10 cellular contexts compared by ENCODE assay signal in genomic region chr18:45802814-45803492, GRCh38. TPM values are rescaled to one million over a fixed set of nuclear protein-coding genes. Genes with fewer than 3 reads are reported as not detected.
DNase-seq lines count a peak whose midpoint lies in the region; ATAC-seq, FAIRE-seq and TF ChIP-seq lines count a peak whose summit lies in the region.
"Had no signal": no experiment of that assay in that cellular context is flagged by ENCODE, and none has a peak within 500 bp of the region (broad histone marks: within the 10 kb centered on the region; RNA-seq: fewer than 3 reads in every experiment).

No MANE protein-coding gene starts in this region.

- H3K9me3 ChIP-seq in K562 (replicated peaks; ENCODE audit: control insufficient read depth, insufficient read depth, low read depth, low read length) (no peaks in the 10 kb centered on the region), Caco-2 (no peaks in the 10 kb centered on the region)
- H3K9me3 ChIP-seq in naive thymus-derived CD4-positive, alpha-beta T cell (ENCODE audit: control insufficient read depth in 2 of 3, low read length in 3 of 3) = peaks cover 0 to 4% (median 0%) of the 10 kb centered on the region in 3 experiments

- WGBS in K562 (ENCODE audit: insufficient coverage, low coverage, missing lambda C conversion rate) = 0% methylated on average over 2 of the region's 2 CpGs

- H3K4me1 Mint-ChIP-seq in naive thymus-derived CD4-positive, alpha-beta T cell = peaks cover 0 to 4% (median 0%) of the 10 kb centered on the region in 7 donors
- H3K4me1 Mint-ChIP-seq in Caco-2 (ENCODE audit: low read depth, unreplicated experiment) = no peaks in the 10 kb centered on the region

- H3K4me2 ChIP-seq in K562 (ENCODE audit: insufficient read depth, low read length) = no peak overlapping the region

- peaks cover 0 to 24% (median 18%) of the 10 kb centered on the region in 5 donors for H3K36me3 Mint-ChIP-seq in naive thymus-derived CD4-positive, alpha-beta T cell
- H3K36me3 Mint-ChIP-seq in Caco-2 (ENCODE audit: insufficient read depth, unreplicated experiment) = no peaks in the 10 kb centered on the region

- no peak overlapping the region for H3K27ac Mint-ChIP-seq in naive thymus-derived CD4-positive, alpha-beta T cell
- H3K27ac Mint-ChIP-seq in Caco-2 (ENCODE audit: unreplicated experiment) = no peak overlapping the region

- no peaks in the 10 kb centered on the region for H3K9me1 ChIP-seq in K562 (ENCODE audit: control insufficient read depth, insufficient read depth, low read length)

- TF ChIP-seq EP300 in K562 (IDR thresholded peaks at IDR 0.05; ENCODE audit: low read length) = no peak

- no peaks in the 10 kb centered on the region for H3K79me2 ChIP-seq in K562 (ENCODE audit: control insufficient read depth, insufficient read depth, low read length)

- H3K4me3 ChIP-seq in K562 (no peak overlapping the region), Caco-2 (ENCODE audit: low read depth, low read length) (no peak overlapping the region)
- no peak overlapping the region for H3K4me3 ChIP-seq in naive thymus-derived CD4-positive, alpha-beta T cell (ENCODE audit: low read length)

- H3K4me1 ChIP-seq in K562 (replicated peaks in 1 of 2; ENCODE audit: control insufficient read depth in 2 of 2, insufficient read depth in 2 of 2, low read length in 2 of 2) (no peaks in the 10 kb centered on the region), Caco-2 (no peaks in the 10 kb centered on the region)
- no peaks in the 10 kb centered on the region for H3K4me1 ChIP-seq in naive thymus-derived CD4-positive, alpha-beta T cell (ENCODE audit: control insufficient read depth in 2 of 2, insufficient read depth in 2 of 2, low read length in 2 of 2)

- H3K27me3 ChIP-seq in K562 (ENCODE audit: control insufficient read depth in 2 of 2, insufficient read depth in 2 of 2, low read length in 2 of 2) (no peaks in the 10 kb centered on the region; a peak in 1 of 5 replicates), Caco-2 (replicated peaks; ENCODE audit: control insufficient read depth, insufficient read depth, low read length) (no peaks in the 10 kb centered on the region)
- H3K27me3 ChIP-seq in naive thymus-derived CD4-positive, alpha-beta T cell (ENCODE audit: control insufficient read depth in 2 of 2, insufficient read depth in 2 of 2, low read length in 2 of 2) = no peaks in the 10 kb centered on the region

- CTCF ChIA-PET in K562 (lab: Yijun Ruan, JAX; ENCODE audit: low intra/inter-chr PET ratio) (no interaction called here), Caco-2 (lab: Charles Lee) (no interaction called here)
- CTCF ChIA-PET in naive thymus-derived CD4-positive, alpha-beta T cell (lab: Charles Lee) = no interaction called here

- ATAC-seq in K562 = no peak
- ATAC-seq in naive thymus-derived CD4-positive, alpha-beta T cell = peak; percentile 41

- H3K36me3 ChIP-seq in K562 (ENCODE audit: control insufficient read depth, insufficient read depth, low read length) = no peaks in the 10 kb centered on the region
- no peaks in the 10 kb centered on the region for H3K36me3 ChIP-seq in naive thymus-derived CD4-positive, alpha-beta T cell (ENCODE audit: control insufficient read depth in 2 of 3, insufficient read depth in 3 of 3, low read length in 3 of 3)
- no peaks in the 10 kb centered on the region for H3K36me3 ChIP-seq in Caco-2 (ENCODE audit: control insufficient read depth, insufficient read depth, low read length)

- DNase-seq in COLO829 (ENCODE audit: low spot score) (peak; percentile 26), LHCN-M2 (ENCODE audit: low read depth) (peak; percentile 99), K562 (ENCODE audit: extremely low read depth in 1 of 4, low spot score in 3 of 4) (peak in 1 of 4 experiments; percentile 6), DMS79 treated with DMSO at 0.1 percent for 48 hours (lab: John Stamatoyannopoulos, UW) (no peak), GM10266 (ENCODE audit: extremely low spot score) (no peak), Caco-2 (no peak), activated gamma-delta T cell treated with Interleukin-2 at 50 U/mL for 16 hours (no peak)
- no peak for DNase-seq in naive thymus-derived CD4-positive, alpha-beta T cell

- H3K9me3 Mint-ChIP-seq in naive thymus-derived CD4-positive, alpha-beta T cell = peaks cover 0 to 23% (median 14%) of the 10 kb centered on the region in 11 donors
- peaks cover 17% of the 10 kb centered on the region for H3K9me3 Mint-ChIP-seq in Caco-2 (ENCODE audit: unreplicated experiment)

- BruUV-seq in K562 (replicated peaks; lab: Mats Ljungman, UMichigan) (no TSS peak), Caco-2 (replicated peaks; lab: Mats Ljungman, UMichigan) (no TSS peak)

- H2AFZ ChIP-seq in K562 (ENCODE audit: low read depth, low read length) = no peak overlapping the region

- no peaks in the 10 kb centered on the region for H4K20me1 ChIP-seq in K562 (replicated peaks; ENCODE audit: control insufficient read depth, insufficient read depth, low read length)

- TF ChIP-seq CTCF in K562 (IDR thresholded peaks at IDR 0.05 in 2 of 3, conservative IDR thresholded peaks at IDR 0.05 in 1 of 3; ENCODE audit: insufficient read depth in 2 of 3, low read depth in 1 of 3, low read length in 3 of 3) = no peak
- TF ChIP-seq CTCF in GM10266 (IDR thresholded peaks at IDR 0.05; ENCODE audit: control insufficient read depth, insufficient read depth, low read depth, missing control alignments) = no peak
- no peak for TF ChIP-seq CTCF in Caco-2 (IDR thresholded peaks at IDR 0.05; ENCODE audit: insufficient read depth in 1 of 2, low read depth in 1 of 2, low read length in 1 of 2, severe bottlenecking in 1 of 2, unreplicated experiment in 1 of 2)

- peaks cover 5 to 32% (median 11%) of the 10 kb centered on the region in 5 donors for H3K27me3 Mint-ChIP-seq in naive thymus-derived CD4-positive, alpha-beta T cell
- H3K27me3 Mint-ChIP-seq in Caco-2 (ENCODE audit: insufficient read depth, unreplicated experiment) = no peaks in the 10 kb centered on the region

- TF ChIP-seq RAD21 in K562 (CRISPR knock-in tag; conservative IDR thresholded peaks at IDR 0.05 in 1 of 2, IDR thresholded peaks at IDR 0.05 in 1 of 2) = no peak

- TF ChIP-seq POLR2A in K562 (conservative IDR thresholded peaks at IDR 0.05) = no peak

- no peak overlapping the region for H3K9ac ChIP-seq in K562 (ENCODE audit: insufficient read depth in 1 of 2, low read depth in 2 of 2, low read length in 2 of 2)

- FAIRE-seq in K562 (lab: Jason Lieb, UNC) = no peak

- intact Hi-C loops in K562 (cut with micrococcal nuclease) (no loop called here), Caco-2 (cut with micrococcal nuclease; ENCODE audit: unreplicated experiment) (no loop called here)
- intact Hi-C loops in naive thymus-derived CD4-positive, alpha-beta T cell (cut with micrococcal nuclease) = no loop called here

- in situ Hi-C loops in K562 (cut with MboI) = no loop called here

- POLR2A ChIA-PET in K562 (lab: Yijun Ruan, JAX) (no interaction called here), Caco-2 (lab: Charles Lee) (no interaction called here)
- POLR2A ChIA-PET in naive thymus-derived CD4-positive, alpha-beta T cell (lab: Charles Lee) = no interaction called here

- H3K27ac ChIP-seq in K562 (ENCODE audit: extremely low read depth, low read depth, low read length) = no peak overlapping the region
- H3K27ac ChIP-seq in naive thymus-derived CD4-positive, alpha-beta T cell (ENCODE audit: low read depth, low read length) = no peak overlapping the region

- H3K4me3 Mint-ChIP-seq in naive thymus-derived CD4-positive, alpha-beta T cell = no peak overlapping the region
- H3K4me3 Mint-ChIP-seq in Caco-2 (ENCODE audit: unreplicated experiment) = no peak overlapping the region

TF ChIP-seq in K562, 482 proteins besides CTCF, POLR2A, EP300 and RAD21:
- peak; percentile 34; the same call in 1 of the 2 replicates for TF ChIP-seq JUN (IDR thresholded peaks at IDR 0.05; ENCODE audit: borderline replicate concordance, low read depth, low read length)
- no peak for TF ChIP-seq JUN (CRISPR knock-in tag; IDR thresholded peaks at IDR 0.05; ENCODE audit: borderline replicate concordance)
- no peak for TF ChIP-seq ZNF561 (CRISPR knock-in tag; conservative IDR thresholded peaks at IDR 0.05)
- peak; percentile 61 for TF ChIP-seq ATF3 (IDR thresholded peaks at IDR 0.05)
- no peak for TF ChIP-seq ATF3 (CRISPR knock-in tag; conservative IDR thresholded peaks at IDR 0.05)
- no peak for TF ChIP-seq XRCC5 (IDR thresholded peaks at IDR 0.05; ENCODE audit: low read depth, low read length)
- peak; percentile 30; the same call in 1 of the 2 replicates for TF ChIP-seq JUND (IDR thresholded peaks at IDR 0.05; ENCODE audit: borderline replicate concordance, low read depth, low read length)
- no peak for TF ChIP-seq JUND (tag; IDR thresholded peaks at IDR 0.05; ENCODE audit: borderline replicate concordance, low read depth, low read length)
- peak; percentile 94 for TF ChIP-seq FOSL1 (tag; conservative IDR thresholded peaks at IDR 0.05)

RNA-seq across cellular contexts. Expression of gene SIGLEC15, which starts 22.5 kb away (rescaled TPM):
- total RNA-seq in LHCN-M2 (2014; rRNA removed) = 2.9 and 5.0 TPM in 2 replicates
- 0.61 TPM for polyA plus RNA-seq in LHCN-M2 (2012)
- not detected in 2 replicates for total RNA-seq in K562 (2011; cell fraction: chromatin; rRNA removed; ENCODE audit: low replicate concordance)
- total RNA-seq in K562 (2011; cell fraction: nucleolus; rRNA removed) = not detected in 2 replicates
- total RNA-seq in K562 (2011; cell fraction: nucleoplasm; rRNA removed) = not detected in 2 replicates
- total RNA-seq in K562 (2014; rRNA removed) = not detected in 2 replicates
- total RNA-seq in K562 (2014; rRNA removed; fragmentation: Illumina TruSeq; extraction: Trizol) = not detected in 2 replicates
- total RNA-seq in K562 (2015; rRNA removed; fragmentation: Illumina TruSeq; extraction: Trizol) = not detected in 2 replicates
- not detected in 2 replicates for total RNA-seq in K562 (2021)
- not detected in 2 replicates for polyA plus RNA-seq in K562 (2011; rRNA removed)
- polyA plus RNA-seq in K562 (2011; cell fraction: cytosol; rRNA removed) = not detected in 2 replicates
- polyA plus RNA-seq in K562 (2011; cell fraction: nucleus; rRNA removed) = not detected in 2 replicates
- polyA plus RNA-seq in K562 (2012) = not detected in 2 replicates
- not detected in 2 replicates for polyA plus RNA-seq in K562 (2014; fragmentation: Illumina TruSeq; extraction: Trizol)
- polyA plus RNA-seq in K562 (2014; fragmentation: Nextera tagmentation; extraction: Ambion mirVana) = not detected
- not detected in 2 replicates for polyA plus RNA-seq in K562 (2014; rRNA removed)
- polyA minus RNA-seq in K562 (2011; rRNA and poly(A)+ RNA removed) = not detected in 2 replicates
- not detected in 2 replicates for polyA minus RNA-seq in K562 (2011; cell fraction: cytosol; rRNA and poly(A)+ RNA removed)
- not detected in 2 replicates for polyA minus RNA-seq in K562 (2011; cell fraction: nucleus; rRNA and poly(A)+ RNA removed)
- total RNA-seq in naive thymus-derived CD4-positive, alpha-beta T cell = 1 to 10 TPM in 1 of 5 experiments, not detected in 4; 1.3 TPM
- under 1 TPM in 1 of 2 donors, not detected in 1; 0.13 TPM for polyA plus RNA-seq in naive thymus-derived CD4-positive, alpha-beta T cell
- not detected in 2 replicates for total RNA-seq in Caco-2 (2022)
- total RNA-seq: activated CD8-positive, alpha-beta memory T cell treated with anti-CD3 and anti-CD28 coated beads for 36 hours; temporal lobe had no signal

Comparison
In these comparisons a context has a peak if more than half of its experiments do, and no peak if none do; other contexts are left out.
1. DNase-seq: peak in COLO829 (single experiment) and LHCN-M2 (single experiment); none in naive thymus-derived CD4-positive, alpha-beta T cell (0 of 9), DMS79 treated with DMSO at 0.1 percent for 48 hours (single experiment), GM10266 (single experiment), Caco-2 (0 of 2) and activated gamma-delta T cell treated with Interleukin-2 at 50 U/mL for 16 hours (single experiment).